ENCODE assay signal across 1 cellular context in genomic region chr17:60745544-60745943, GRCh38.
TF ChIP-seq lines count a peak whose summit lies in the region.

No MANE protein-coding gene starts in this region.

TF ChIP-seq in HCT116, 20 proteins besides CTCF, POLR2A, EP300 and RAD21 (continued from another document):
- TF ChIP-seq ZBTB33 (IDR thresholded peaks at IDR 0.05; ENCODE audit: extremely low read depth, insufficient replicate concordance, low read length) (no peak), POLR2AphosphoS5 (IDR thresholded peaks at IDR 0.05; ENCODE audit: low read depth, low read length) (no peak), EZH2 (IDR thresholded peaks at IDR 0.05) (no peak), CEBPB (IDR thresholded peaks at IDR 0.05; ENCODE audit: low read depth) (no peak), CBX3 (IDR thresholded peaks at IDR 0.05; ENCODE audit: low read depth) (no peak), ZFX (IDR thresholded peaks at IDR 0.05) (no peak)
